Comparison of ENCODE assay signal across 18 cellular contexts in genomic region chr22:49692499-49693225, GRCh38.
DNase-seq lines count a peak whose midpoint lies in the region; ATAC-seq and TF ChIP-seq lines count a peak whose summit lies in the region.
"Had no signal": no experiment of that assay in that cellular context is flagged by ENCODE, and none has a peak within 500 bp of the region (broad histone marks: within the 10 kb centered on the region; RNA-seq: fewer than 3 reads in every experiment).

No MANE protein-coding gene starts in this region.

- H3K9me3 Mint-ChIP-seq in activated CD8-positive, alpha-beta T cell treated with anti-CD3 and anti-CD28 coated beads for 36 hours: peaks cover 10% of the 10 kb centered on the region
- H3K9me3 Mint-ChIP-seq in activated CD8-positive, alpha-beta T cell treated with anti-CD3 and anti-CD28 coated beads, Interleukin-2, amount 10 ng/mL, durations not matched to agents 7 days and 5 days (ENCODE audit: insufficient read depth): peaks cover 3% of the 10 kb centered on the region
- H3K9me3 Mint-ChIP-seq in progenitor cell of endocrine pancreas (ENCODE audit: low read depth): peaks cover 18% of the 10 kb centered on the region

- no peak overlapping the region for H3K4me3 ChIP-seq in coronary artery

- TF ChIP-seq CTCF in activated CD8-positive, alpha-beta T cell treated with anti-CD3 and anti-CD28 coated beads for 36 hours (IDR thresholded peaks at IDR 0.05): no peak
- TF ChIP-seq CTCF in coronary artery (IDR thresholded peaks at IDR 0.05) (no peak), progenitor cell of endocrine pancreas (IDR thresholded peaks at IDR 0.05; ENCODE audit: unreplicated experiment) (no peak)

- intact Hi-C loops in activated CD8-positive, alpha-beta T cell treated with anti-CD3 and anti-CD28 coated beads for 36 hours (cut with micrococcal nuclease): no loop called here
- intact Hi-C loops in sciatic nerve (cut with DNase I): no loop called here

- CTCF ChIA-PET in activated CD8-positive, alpha-beta T cell treated with anti-CD3 and anti-CD28 coated beads for 36 hours (lab: Charles Lee): interaction anchor here (0.7 kb wide), 1 partner anchor 9 kb away, joined by 3 read pairs; no protein-coding TSS in a partner anchor
- CTCF ChIA-PET in activated CD8-positive, alpha-beta T cell treated with anti-CD3 and anti-CD28 coated beads, Interleukin-2, amount 10 ng/mL, durations not matched to agents 7 days and 5 days (lab: Charles Lee): no interaction called here

- H3K36me3 Mint-ChIP-seq in activated CD8-positive, alpha-beta T cell treated with anti-CD3 and anti-CD28 coated beads for 36 hours (ENCODE audit: low read depth): no peaks in the 10 kb centered on the region
- H3K36me3 Mint-ChIP-seq in activated CD8-positive, alpha-beta T cell treated with anti-CD3 and anti-CD28 coated beads, Interleukin-2, amount 10 ng/mL, durations not matched to agents 7 days and 5 days (ENCODE audit: low read depth): no peaks in the 10 kb centered on the region
- H3K36me3 Mint-ChIP-seq in progenitor cell of endocrine pancreas (ENCODE audit: insufficient read depth): no peaks in the 10 kb centered on the region
- H3K36me3 Mint-ChIP-seq: CD4-positive, alpha-beta memory T cell had no signal

- H3K27me3 Mint-ChIP-seq in activated CD8-positive, alpha-beta T cell treated with anti-CD3 and anti-CD28 coated beads for 36 hours: no peaks in the 10 kb centered on the region
- H3K27me3 Mint-ChIP-seq in activated CD8-positive, alpha-beta T cell treated with anti-CD3 and anti-CD28 coated beads, Interleukin-2, amount 10 ng/mL, durations not matched to agents 7 days and 5 days (ENCODE audit: low read depth): peaks cover 2% of the 10 kb centered on the region
- peaks cover 9% of the 10 kb centered on the region for H3K27me3 Mint-ChIP-seq in progenitor cell of endocrine pancreas

- no peak overlapping the region for H3K4me3 Mint-ChIP-seq in activated CD8-positive, alpha-beta T cell treated with anti-CD3 and anti-CD28 coated beads for 36 hours
- H3K4me3 Mint-ChIP-seq in activated CD8-positive, alpha-beta T cell treated with anti-CD3 and anti-CD28 coated beads, Interleukin-2, amount 10 ng/mL, durations not matched to agents 7 days and 5 days: no peak overlapping the region
- no peak overlapping the region for H3K4me3 Mint-ChIP-seq in progenitor cell of endocrine pancreas (ENCODE audit: low read depth)
- H3K4me3 Mint-ChIP-seq: B cell; CD4-positive, alpha-beta memory T cell had no signal

- H3K27ac Mint-ChIP-seq in activated CD8-positive, alpha-beta T cell treated with anti-CD3 and anti-CD28 coated beads for 36 hours: no peak overlapping the region
- no peak overlapping the region for H3K27ac Mint-ChIP-seq in activated CD8-positive, alpha-beta T cell treated with anti-CD3 and anti-CD28 coated beads, Interleukin-2, amount 10 ng/mL, durations not matched to agents 7 days and 5 days
- no peak overlapping the region for H3K27ac Mint-ChIP-seq in progenitor cell of endocrine pancreas
- H3K27ac Mint-ChIP-seq: B cell; CD4-positive, alpha-beta memory T cell had no signal

- no peaks in the 10 kb centered on the region for H3K4me1 Mint-ChIP-seq in activated CD8-positive, alpha-beta T cell treated with anti-CD3 and anti-CD28 coated beads for 36 hours (ENCODE audit: low read depth)
- no peaks in the 10 kb centered on the region for H3K4me1 Mint-ChIP-seq in activated CD8-positive, alpha-beta T cell treated with anti-CD3 and anti-CD28 coated beads, Interleukin-2, amount 10 ng/mL, durations not matched to agents 7 days and 5 days (ENCODE audit: low read depth)
- H3K4me1 Mint-ChIP-seq in progenitor cell of endocrine pancreas (ENCODE audit: low read depth): no peaks in the 10 kb centered on the region
- H3K4me1 Mint-ChIP-seq: B cell had no signal

- H3K27ac ChIP-seq in coronary artery: no peak overlapping the region
- H3K27ac ChIP-seq: 22Rv1, RWPE1 had no signal

- peak; percentile 17 for ATAC-seq in activated CD8-positive, alpha-beta T cell treated with anti-CD3 and anti-CD28 coated beads for 36 hours
- ATAC-seq in activated CD8-positive, alpha-beta T cell treated with anti-CD3 and anti-CD28 coated beads, Interleukin-2, amount 10 ng/mL, durations not matched to agents 7 days and 5 days: no peak
- no peak for ATAC-seq in sciatic nerve

- DNase-seq in activated CD8-positive, alpha-beta T cell treated with anti-CD3 and anti-CD28 coated beads for 36 hours: no peak
- no peak for DNase-seq in activated CD8-positive, alpha-beta T cell treated with anti-CD3 and anti-CD28 coated beads, Interleukin-2, amount 10 ng/mL, durations not matched to agents 7 days and 5 days
- DNase-seq in coronary artery (ENCODE audit: low spot score) (peak; percentile 67), sciatic nerve (ENCODE audit: low spot score) (peak; percentile 43), ureter (ENCODE audit: low spot score) (peak; percentile 37), RPMI8226 (no peak), progenitor cell of endocrine pancreas (ENCODE audit: low spot score, unreplicated experiment) (no peak), NCI-H2081 treated with DMSO at 0.1 percent for 48 hours (lab: John Stamatoyannopoulos, UW) (no peak)
- DNase-seq: CD4-positive, alpha-beta memory T cell; DMS79; HCEC 1CT; NCI-H1105 treated with DMSO at 0.1 percent for 48 hours; NCI-H1694 treated with DMSO at 0.1 percent for 48 hours; NCI-H2171 treated with DMSO at 0.1 percent for 48 hours; NCI-H748 treated with DMSO at 0.1 percent for 48 hours had no signal

- POLR2A ChIA-PET in activated CD8-positive, alpha-beta T cell treated with anti-CD3 and anti-CD28 coated beads for 36 hours (lab: Charles Lee): no interaction called here
- POLR2A ChIA-PET in activated CD8-positive, alpha-beta T cell treated with anti-CD3 and anti-CD28 coated beads, Interleukin-2, amount 10 ng/mL, durations not matched to agents 7 days and 5 days (lab: Charles Lee): interaction anchor here (0.6 kb wide), 1 partner anchor 622 kb away, joined by 3 read pairs; no protein-coding TSS in a partner anchor

Comparison
In these comparisons a context has a peak if more than half of its experiments do, and no peak if none do; other contexts are left out.
1. DNase-seq: peak in coronary artery (single experiment), sciatic nerve (single experiment) and ureter (single experiment); none in activated CD8-positive, alpha-beta T cell treated with anti-CD3 and anti-CD28 coated beads for 36 hours (single experiment), activated CD8-positive, alpha-beta T cell treated with anti-CD3 and anti-CD28 coated beads, Interleukin-2, amount 10 ng/mL, durations not matched to agents 7 days and 5 days (single experiment), RPMI8226 (single experiment), progenitor cell of endocrine pancreas (single experiment) and NCI-H2081 treated with DMSO at 0.1 percent for 48 hours (single experiment).